8 cellular contexts compared by ENCODE assay signal in genomic region chr3:38137615-38138346, GRCh38. TPM values are rescaled to one million over a fixed set of nuclear protein-coding genes. Genes with fewer than 3 reads are reported as not detected.
DNase-seq lines count a peak whose midpoint lies in the region; ATAC-seq, FAIRE-seq and TF ChIP-seq lines count a peak whose summit lies in the region.

No MANE protein-coding gene starts in this region.

- H3K27me3 ChIP-seq in NT2/D1 (ENCODE audit: insufficient read depth, insufficient read length) = peaks cover 27% of the 10 kb centered on the region
- H3K27me3 ChIP-seq in right lobe of liver = no peaks in the 10 kb centered on the region
- H3K27me3 ChIP-seq in suprapubic skin = no peaks in the 10 kb centered on the region

- peak in 1 of 2 experiments; percentile 20 for TF ChIP-seq CTCF in brain (conservative IDR thresholded peaks at IDR 0.05)
- no peak for TF ChIP-seq CTCF in right lobe of liver (IDR thresholded peaks at IDR 0.05)
- TF ChIP-seq CTCF in suprapubic skin (IDR thresholded peaks at IDR 0.05) = no peak

- H3K4me1 ChIP-seq in NT2/D1 (ENCODE audit: insufficient read depth, insufficient read length) = peaks cover 14% of the 10 kb centered on the region
- H3K4me1 ChIP-seq in right lobe of liver = peaks cover 0 to 46% (median 16%) of the 10 kb centered on the region in 4 donors
- H3K4me1 ChIP-seq in suprapubic skin = peaks cover 52% of the 10 kb centered on the region

- H3K36me3 Mint-ChIP-seq in brain = peaks cover 15% of the 10 kb centered on the region

- ATAC-seq in right lobe of liver = no peak
- ATAC-seq in GM21619 (IDR thresholded peaks at IDR 0.05; ENCODE audit: unreplicated experiment) = no peak
- no peak for ATAC-seq in HG03378 (IDR thresholded peaks at IDR 0.05; ENCODE audit: unreplicated experiment)

- H3K4me3 ChIP-seq in NT2/D1 (ENCODE audit: insufficient read length, low read depth) (peak overlapping the region; percentile 82), right lobe of liver (peak overlapping the region; percentile 73 to 99 (median 98)), suprapubic skin (peak overlapping the region; percentile 83)

- H3K27ac Mint-ChIP-seq in brain = peak overlapping the region; percentile 90 to 96 (median 92)

- no peak for TF ChIP-seq EP300 in suprapubic skin (IDR thresholded peaks at IDR 0.05)

- peak overlapping the region; percentile 81 to 92 (median 89) for H3K27ac ChIP-seq in right lobe of liver
- peak overlapping the region; percentile 90 for H3K27ac ChIP-seq in suprapubic skin

- peak; percentile 52 for FAIRE-seq in GM12891 (lab: Jason Lieb, UNC)

- H3K9me3 ChIP-seq in NT2/D1 (ENCODE audit: insufficient read depth, low read length) = no peaks in the 10 kb centered on the region
- H3K9me3 ChIP-seq in right lobe of liver = no peaks in the 10 kb centered on the region
- no peaks in the 10 kb centered on the region for H3K9me3 ChIP-seq in suprapubic skin

- peak overlapping the region; percentile 95 for H3K9ac ChIP-seq in NT2/D1 (ENCODE audit: insufficient read length, low read depth)

- 4% methylated on average over 11 of the region's 22 CpGs for WGBS in right lobe of liver (ENCODE audit: insufficient coverage, low coverage, low lambda C conversion rate, missing lambda C conversion rate)
- WGBS in suprapubic skin = 18% methylated on average over 10 of the region's 22 CpGs

- peaks cover 45% of the 10 kb centered on the region for H3K36me3 ChIP-seq in NT2/D1 (ENCODE audit: insufficient read depth, insufficient read length, low read length)
- H3K36me3 ChIP-seq in right lobe of liver = peaks cover 0 to 35% (median 13%) of the 10 kb centered on the region in 4 donors
- peaks cover 40% of the 10 kb centered on the region for H3K36me3 ChIP-seq in suprapubic skin

- intact Hi-C loops in right lobe of liver (cut with DNase I) = no loop called here

- peak overlapping the region; percentile 89 to 96 (median 91) for H3K4me3 Mint-ChIP-seq in brain

- H3K9me3 Mint-ChIP-seq in brain = peaks cover 0 to 2% (median 0%) of the 10 kb centered on the region in 5 experiments

- TF ChIP-seq POLR2A in GM12891 (IDR thresholded peaks at IDR 0.05; ENCODE audit: low read depth, low read length) (peak; percentile 32; the same call in 1 of the 2 replicates), right lobe of liver (IDR thresholded peaks at IDR 0.05) (no peak), suprapubic skin (IDR thresholded peaks at IDR 0.05) (no peak)

- H3K27me3 Mint-ChIP-seq in brain = peaks cover 60% of the 10 kb centered on the region

- H3K4me1 Mint-ChIP-seq in brain = peaks cover 42% of the 10 kb centered on the region

- no peak for DNase-seq in GM12891 (ENCODE audit: insufficient read length, low spot score)
- no peak for DNase-seq in NT2/D1 (ENCODE audit: low read depth, low spot score)
- DNase-seq in right lobe of liver = peak in 2 of 3 donors; percentile 22 to 62
- peak in 1 of 2 donors; percentile 79 for DNase-seq in suprapubic skin (ENCODE audit: low spot score in 2 of 2)
- DNase-seq in cortex of kidney (lab: John Stamatoyannopoulos, UW) = no peak

TF ChIP-seq in GM12891, 5 proteins besides CTCF, POLR2A, EP300 and RAD21:
- TF ChIP-seq SPI1 (IDR thresholded peaks at IDR 0.05; ENCODE audit: low read depth, low read length) (no peak), TAF1 (IDR thresholded peaks at IDR 0.05; ENCODE audit: low read depth, low read length) (no peak), PAX5 (IDR thresholded peaks at IDR 0.05; ENCODE audit: insufficient read depth, low read length, severe bottlenecking) (no peak), POLR2AphosphoS5 (IDR thresholded peaks at IDR 0.05; ENCODE audit: low read depth, low read length) (peak; percentile 13; the same call in 1 of the 2 replicates), POU2F2 (IDR thresholded peaks at IDR 0.05; ENCODE audit: low read depth, low read length) (no peak)
TF ChIP-seq in GM12891: peak in this region for 1.

RNA-seq across cellular contexts. Expression of gene MYD88, which starts 0.7 kb away (rescaled TPM):
- polyA plus RNA-seq in GM12891 (2012; ENCODE audit: low read depth, missing spikeins) = 43.8 TPM
- polyA plus RNA-seq in brain (ENCODE audit: insufficient read depth, low read depth, low replicate concordance) = 10.0 TPM
- total RNA-seq in right lobe of liver (10 to 100 TPM; 24.3 to 57.3 (median 37.0) TPM), suprapubic skin (10 to 100 TPM; 21.6 to 33.2 (median 28.1) TPM)

RNA-seq across cellular contexts. Expression of gene ACAA1, which starts 0.9 kb away (rescaled TPM):
- 50.4 TPM for polyA plus RNA-seq in GM12891 (2012; ENCODE audit: low read depth, missing spikeins)
- polyA plus RNA-seq in brain (ENCODE audit: insufficient read depth, low read depth, low replicate concordance) = 49.6 TPM
- total RNA-seq in right lobe of liver (100 to 1,000 TPM; 192 to 441 (median 309) TPM), suprapubic skin (10 to 100 TPM; 29.3 to 54.5 (median 51.4) TPM)

RNA-seq across cellular contexts. Expression of gene OXSR1, which starts 27.6 kb away (rescaled TPM):
- polyA plus RNA-seq in GM12891 (2012; ENCODE audit: low read depth, missing spikeins) = 27.1 TPM
- 13.8 TPM for polyA plus RNA-seq in brain (ENCODE audit: insufficient read depth, low read depth, low replicate concordance)
- total RNA-seq in right lobe of liver (10 to 100 TPM; 12.0 to 20.3 (median 15.2) TPM), suprapubic skin (10 to 100 TPM; 25.4 to 37.4 (median 29.5) TPM)

Comparison
In these comparisons a context has a peak if more than half of its experiments do, and no peak if none do; other contexts are left out.
1. DNase-seq: peak in right lobe of liver (2 of 3); none in GM12891 (single experiment), NT2/D1 (single experiment) and cortex of kidney (single experiment).
2. Peak in every context shown above with its lines, with median percentiles within 50 percentile points of each other: H3K4me3 ChIP-seq.